8 cellular contexts compared by ENCODE assay signal in the genomic region with DNA sequence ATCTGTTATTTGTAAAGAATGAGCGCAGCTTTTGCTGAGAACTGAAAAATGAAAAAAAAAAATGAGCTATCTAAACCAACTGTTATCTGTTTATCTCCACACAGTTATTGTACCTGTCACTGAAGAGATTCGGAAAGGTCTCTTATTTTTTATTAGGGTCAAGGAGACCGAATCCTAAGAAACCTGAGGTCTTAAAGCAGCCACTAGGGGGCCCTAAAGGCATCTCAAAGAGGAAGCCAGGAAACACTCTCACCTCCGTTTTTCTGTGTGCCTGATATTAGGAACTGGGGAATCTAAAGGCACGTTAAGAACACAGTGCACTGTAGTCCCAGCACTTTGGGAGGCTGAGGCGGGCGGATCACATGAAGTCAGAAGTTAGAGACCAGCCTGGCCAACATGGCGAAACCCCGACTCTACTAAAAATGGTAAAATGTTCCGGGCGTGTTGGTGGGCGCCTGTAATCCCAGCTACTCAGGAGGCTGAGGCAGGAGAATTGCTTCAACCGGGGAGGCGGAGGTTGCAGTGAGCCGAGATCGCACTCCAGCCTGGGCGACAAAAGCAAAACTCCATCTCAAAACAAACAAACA. TPM values are rescaled to one million over a fixed set of nuclear protein-coding genes. Genes with fewer than 3 reads are reported as not detected.
DNase-seq lines count a peak whose midpoint lies in the region; ATAC-seq, FAIRE-seq and TF ChIP-seq lines count a peak whose summit lies in the region.

No MANE protein-coding gene starts in this region.

- ATAC-seq in activated B cell treated with CpG ODN at 0.5 μM for 24 hours (ENCODE audit: low read depth) (no peak), pancreas (peak in 3 of 4 donors; percentile 15 to 26 (median 20)), HG02973 (IDR thresholded peaks at IDR 0.05; ENCODE audit: unreplicated experiment) (no peak)

- no peak overlapping the region for H3K27ac Mint-ChIP-seq in activated B cell treated with CpG ODN at 0.5 μM for 24 hours

- peaks cover 27% of the 10 kb centered on the region for H3K4me1 Mint-ChIP-seq in activated B cell treated with CpG ODN at 0.5 μM for 24 hours

- peaks cover 0 to 6% (median 0%) of the 10 kb centered on the region in 4 donors for H3K27me3 ChIP-seq in pancreas

- CTCF ChIA-PET in activated B cell treated with CpG ODN at 0.5 μM for 24 hours (lab: Charles Lee) = interaction anchor here (1.1 to 4.7 kb wide), 16 partner anchors 9 to 623 kb away, joined by 3 to 61 read pairs (median 3); no protein-coding TSS in a partner anchor

- no peaks in the 10 kb centered on the region for H3K9me3 ChIP-seq in pancreas

- H3K4me3 Mint-ChIP-seq in activated B cell treated with CpG ODN at 0.5 μM for 24 hours = peak overlapping the region; percentile 63

- no peaks in the 10 kb centered on the region for H3K9me3 Mint-ChIP-seq in activated B cell treated with CpG ODN at 0.5 μM for 24 hours

- POLR2A ChIA-PET in activated B cell treated with CpG ODN at 0.5 μM for 24 hours (lab: Charles Lee) = interaction anchor here (1.8 kb wide), 1 partner anchor 26 kb away, joined by 6 read pairs; no protein-coding TSS in a partner anchor

- H3K36me3 ChIP-seq in pancreas = no peaks in the 10 kb centered on the region

- intact Hi-C loops in activated B cell treated with CpG ODN at 0.5 μM for 24 hours (cut with micrococcal nuclease) (loop anchor here (1.0 to 5.0 kb wide), 4 partner anchors 188 to 1234 kb away; no protein-coding TSS in a partner anchor), pancreas (cut with DNase I) (loop anchor here in 2 of 3 donors (5.0 to 10.0 kb wide), 2 partner anchors 181 to 184 kb away; no protein-coding TSS in a partner anchor)

- H3K4me3 ChIP-seq in pancreas = no peak overlapping the region

- 36 to 38% methylated on average over 15 to 17 of the region's 17 CpGs for WGBS in pancreas, 2 donors

- peaks cover 3 to 10% (median 5%) of the 10 kb centered on the region in 3 donors for H3K4me1 ChIP-seq in pancreas

- H3K27me3 Mint-ChIP-seq in activated B cell treated with CpG ODN at 0.5 μM for 24 hours = peaks cover 10% of the 10 kb centered on the region

- no peaks in the 10 kb centered on the region for H3K36me3 Mint-ChIP-seq in activated B cell treated with CpG ODN at 0.5 μM for 24 hours (ENCODE audit: low read depth)

- FAIRE-seq in pancreas (lab: Jason Lieb, UNC) = no peak

- TF ChIP-seq CTCF in GM10266 (IDR thresholded peaks at IDR 0.05; ENCODE audit: control insufficient read depth, insufficient read depth, low read depth, missing control alignments) (peak; percentile 50), activated B cell treated with CpG ODN at 0.5 μM for 24 hours (IDR thresholded peaks at IDR 0.05) (no peak), pancreas (IDR thresholded peaks at IDR 0.05) (peak; percentile 52 to 84 (median 64))

- no peak overlapping the region for H3K27ac ChIP-seq in pancreas

- DNase-seq in AG08396 (ENCODE audit: low spot score) (peak; percentile 61), GM10266 (ENCODE audit: extremely low spot score) (peak; percentile 59), NCI-H1694 (lab: John Stamatoyannopoulos, UW) (peak; percentile 80), activated B cell treated with CpG ODN at 0.5 μM for 24 hours (no peak), glomerular endothelial cell (ENCODE audit: extremely low read depth, low read depth, low spot score) (peak; percentile 31), pancreas (peak in 4 of 6 donors; percentile 44 to 67 (median 62)), GF-D8 (lab: John Stamatoyannopoulos, UW) (no peak)

RNA-seq across cellular contexts. Expression of gene LARGE1, which starts 3.5 kb away (rescaled TPM):
- total RNA-seq in activated B cell treated with CpG ODN at 0.5 μM for 24 hours (22.2 and 22.3 TPM in 2 replicates), glomerular endothelial cell (15.4 and 18.2 TPM in 2 replicates), pancreas (10 to 100 TPM in 5 of 6 donors, 1 to 10 TPM in 1; 9.7 to 29.3 (median 14.8) TPM)
- 10 to 100 TPM in 1 of 2 donors, 1 to 10 TPM in 1; 4.1 to 10.5 TPM for polyA plus RNA-seq in pancreas

Comparison
In these comparisons a context has a peak if more than half of its experiments do, and no peak if none do; other contexts are left out.
1. DNase-seq: peak in AG08396 (single experiment), GM10266 (single experiment), NCI-H1694 (single experiment), glomerular endothelial cell (single experiment) and pancreas (4 of 6); none in activated B cell treated with CpG ODN at 0.5 μM for 24 hours (single experiment) and GF-D8 (single experiment).
2. ATAC-seq: peak in pancreas (3 of 4); none in activated B cell treated with CpG ODN at 0.5 μM for 24 hours (single experiment) and HG02973 (single experiment).